In the genomic region with DNA sequence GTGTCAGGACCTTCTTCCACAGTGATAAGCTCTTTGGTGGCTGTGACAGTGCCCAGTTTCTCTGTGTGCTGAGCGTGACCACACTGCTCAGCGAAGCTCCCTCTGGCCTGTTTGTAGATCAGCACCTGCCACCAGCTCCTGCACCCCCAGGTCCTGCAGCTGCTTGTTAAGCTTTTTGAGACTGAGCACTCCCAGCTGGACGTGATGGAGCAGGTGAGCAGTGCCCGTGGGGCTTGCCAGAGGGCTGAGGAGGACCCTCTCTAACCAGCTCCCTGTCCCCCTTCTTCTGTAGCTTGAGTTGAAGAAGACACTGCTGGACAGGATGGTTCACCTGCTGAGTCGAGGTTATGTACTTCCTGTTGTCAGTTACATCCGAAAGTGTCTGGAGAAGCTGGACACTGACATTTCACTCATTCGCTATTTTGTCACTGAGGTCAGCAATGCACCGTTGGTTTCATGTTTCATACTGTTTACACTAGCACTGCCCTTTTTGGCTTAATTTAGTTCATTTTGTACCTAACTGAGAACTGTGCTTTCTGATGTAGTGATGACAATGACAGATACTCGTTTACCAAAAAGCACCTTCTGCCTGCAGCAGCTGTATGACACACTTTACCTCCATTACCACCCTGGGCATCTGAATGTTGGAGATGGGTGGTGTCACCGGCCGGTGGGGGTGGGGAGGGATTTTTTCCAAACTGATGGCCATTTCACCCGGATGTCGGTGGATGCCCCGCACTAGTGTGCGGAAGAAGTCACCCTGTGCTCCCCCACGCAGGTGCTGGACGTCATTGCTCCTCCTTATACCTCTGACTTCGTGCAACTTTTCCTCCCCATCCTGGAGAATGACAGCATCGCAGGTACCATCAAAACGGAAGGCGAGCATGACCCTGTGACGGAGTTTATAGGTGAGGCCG, we compare ENCODE assay signal across 1 cellular context.
TF ChIP-seq lines count a peak whose summit lies in the region.

No MANE protein-coding gene starts in this region.

TF ChIP-seq in SK-N-SH treated with all-trans-retinoic acid at 6 μM for 48 hours, 23 proteins besides CTCF, POLR2A, EP300 and RAD21 (continued from another document):
- TF ChIP-seq POU6F1 (CRISPR knock-in tag; IDR thresholded peaks at IDR 0.05; ENCODE audit: borderline replicate concordance, low read depth) = no peak
- no peak for TF ChIP-seq PPARA (CRISPR knock-in tag; IDR thresholded peaks at IDR 0.05; ENCODE audit: borderline replicate concordance)
- TF ChIP-seq BACH2 (CRISPR knock-in tag; IDR thresholded peaks at IDR 0.05; ENCODE audit: borderline replicate concordance) = no peak
- no peak for TF ChIP-seq TCF4 (CRISPR knock-in tag; IDR thresholded peaks at IDR 0.05; ENCODE audit: borderline replicate concordance)
- TF ChIP-seq CREB5 (CRISPR knock-in tag; IDR thresholded peaks at IDR 0.05; ENCODE audit: low read depth) = no peak
